1 cellular context compared by ENCODE assay signal in genomic region chr9:130021123-130021522, GRCh38.
TF ChIP-seq lines count a peak whose summit lies in the region.

No MANE protein-coding gene starts in this region.

TF ChIP-seq in endothelial cell of umbilical vein, 7 proteins besides CTCF, POLR2A, EP300 and RAD21:
- TF ChIP-seq GATA2 (IDR thresholded peaks at IDR 0.05; ENCODE audit: insufficient read depth, insufficient read length, low read depth, low read length) (no peak), MYC (IDR thresholded peaks at IDR 0.05; ENCODE audit: low read depth, low read length) (no peak)
